8 cellular contexts compared by ENCODE assay signal in the genomic region with DNA sequence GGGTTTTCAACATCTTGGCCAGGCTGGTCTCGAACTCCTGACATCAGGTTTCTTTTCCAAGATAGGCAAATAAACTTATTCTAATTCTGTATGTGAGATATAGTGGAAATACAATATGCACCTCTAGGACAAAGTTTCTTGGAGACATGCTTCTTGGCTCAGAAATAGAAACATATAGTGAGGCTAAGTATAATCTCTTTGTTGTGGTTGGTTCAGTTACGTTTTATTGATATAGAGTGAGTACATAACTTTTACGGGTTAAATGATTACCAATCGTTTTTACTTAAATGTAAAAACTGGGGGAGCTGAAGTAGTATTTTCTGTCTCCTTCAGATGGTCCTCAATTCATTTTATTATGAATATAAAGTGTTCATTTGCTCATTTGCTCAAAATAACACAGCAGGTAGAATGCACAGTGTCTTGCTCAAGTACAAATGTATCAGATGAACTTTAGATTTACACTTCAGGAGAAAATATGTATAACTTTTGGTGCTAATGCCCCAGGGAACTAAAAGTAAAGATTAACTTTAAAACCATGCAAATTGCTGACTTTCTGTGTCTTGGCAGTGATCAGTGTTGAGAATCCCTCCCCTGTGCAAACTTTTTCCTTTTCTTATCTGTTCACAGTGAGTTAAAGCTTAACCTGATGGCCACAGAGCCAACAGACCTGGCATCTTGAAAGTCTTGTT.
A peak's percentile ranks its signal among the peaks of the same experiment; 100 is the strongest.
DNase-seq lines count a peak whose midpoint lies in the region; ATAC-seq lines count a peak whose summit lies in the region.

No MANE protein-coding gene starts in this region.

- H3K4me1 ChIP-seq in iPS-18a (ENCODE audit: control insufficient read depth, low read depth, low read length), result peaks cover 67% of the 10 kb centered on the region

- no peaks in the 10 kb centered on the region for H3K36me3 Mint-ChIP-seq in stimulated activated naive CD8-positive, alpha-beta T cell treated with anti-CD3 and anti-CD28 coated beads, Interleukin-15, Interleukin-2, amounts not matched to agents 100 ng/mL and 50 ng/mL, for 24 hours (ENCODE audit: low read depth)
- peaks cover 5% of the 10 kb centered on the region for H3K36me3 Mint-ChIP-seq in effector memory CD8-positive, alpha-beta T cell (ENCODE audit: insufficient read depth)

- H3K4me3 ChIP-seq in iPS-18a (ENCODE audit: low read length), result no peak overlapping the region

- peak overlapping the region; percentile 4 for H3K4me3 Mint-ChIP-seq in stimulated activated naive CD8-positive, alpha-beta T cell treated with anti-CD3 and anti-CD28 coated beads, Interleukin-15, Interleukin-2, amounts not matched to agents 100 ng/mL and 50 ng/mL, for 24 hours
- no peak overlapping the region for H3K4me3 Mint-ChIP-seq in effector memory CD8-positive, alpha-beta T cell

- no peaks in the 10 kb centered on the region for H3K36me3 ChIP-seq in iPS-18a (ENCODE audit: control insufficient read depth, low read depth, low read length)

- peaks cover 12% of the 10 kb centered on the region for H3K27me3 ChIP-seq in iPS-18a (ENCODE audit: control insufficient read depth, insufficient read depth, low read length)

- H3K9me3 Mint-ChIP-seq in stimulated activated naive CD8-positive, alpha-beta T cell treated with anti-CD3 and anti-CD28 coated beads, Interleukin-15, Interleukin-2, amounts not matched to agents 100 ng/mL and 50 ng/mL, for 24 hours, result no peaks in the 10 kb centered on the region
- H3K9me3 Mint-ChIP-seq in effector memory CD8-positive, alpha-beta T cell, result no peaks in the 10 kb centered on the region

- H3K27ac Mint-ChIP-seq in stimulated activated naive CD8-positive, alpha-beta T cell treated with anti-CD3 and anti-CD28 coated beads, Interleukin-15, Interleukin-2, amounts not matched to agents 100 ng/mL and 50 ng/mL, for 24 hours, result no peak overlapping the region
- H3K27ac Mint-ChIP-seq in effector memory CD8-positive, alpha-beta T cell, result peak overlapping the region in 1 of 2 donors; percentile 15

- H3K27ac ChIP-seq in iPS-18a (ENCODE audit: low read length), result peak overlapping the region; percentile 10

- no peak for ATAC-seq in stimulated activated naive CD8-positive, alpha-beta T cell treated with anti-CD3 and anti-CD28 coated beads, Interleukin-15, Interleukin-2, amounts not matched to agents 100 U/mL and 50 U/mL, for 24 hours
- ATAC-seq in HG03521 (IDR thresholded peaks at IDR 0.05; ENCODE audit: unreplicated experiment) (peak; percentile 64), GM21717 (IDR thresholded peaks at IDR 0.05; ENCODE audit: unreplicated experiment) (no peak)
- ATAC-seq in effector memory CD8-positive, alpha-beta T cell (replicated peaks), result no peak

- peaks cover 92% of the 10 kb centered on the region for H3K4me1 Mint-ChIP-seq in stimulated activated naive CD8-positive, alpha-beta T cell treated with anti-CD3 and anti-CD28 coated beads, Interleukin-15, Interleukin-2, amounts not matched to agents 100 ng/mL and 50 ng/mL, for 24 hours (ENCODE audit: low read depth)
- peaks cover 22 to 68% of the 10 kb centered on the region in 2 donors for H3K4me1 Mint-ChIP-seq in effector memory CD8-positive, alpha-beta T cell (ENCODE audit: low read depth in 2 of 2)

- DNase-seq in stimulated activated naive CD8-positive, alpha-beta T cell treated with anti-CD3 and anti-CD28 coated beads, Interleukin-15, Interleukin-2, amounts not matched to agents 100 U/mL and 50 U/mL, for 24 hours, result no peak
- DNase-seq in effector memory CD8-positive, alpha-beta T cell, result no peak
- DNase-seq in mesenteric fat pad (ENCODE audit: low spot score) (no peak), DMS79 (lab: John Stamatoyannopoulos, UW) (no peak)

- no peaks in the 10 kb centered on the region for H3K27me3 Mint-ChIP-seq in stimulated activated naive CD8-positive, alpha-beta T cell treated with anti-CD3 and anti-CD28 coated beads, Interleukin-15, Interleukin-2, amounts not matched to agents 100 ng/mL and 50 ng/mL, for 24 hours
- no peaks in the 10 kb centered on the region for H3K27me3 Mint-ChIP-seq in effector memory CD8-positive, alpha-beta T cell

- H3K9me3 ChIP-seq in iPS-18a (ENCODE audit: control insufficient read depth, low read depth, low read length), result no peaks in the 10 kb centered on the region

- H3K9ac ChIP-seq in iPS-18a (ENCODE audit: low read length), result no peak overlapping the region
